Comparison of ENCODE assay signal across 1 cellular context in the genomic region with DNA sequence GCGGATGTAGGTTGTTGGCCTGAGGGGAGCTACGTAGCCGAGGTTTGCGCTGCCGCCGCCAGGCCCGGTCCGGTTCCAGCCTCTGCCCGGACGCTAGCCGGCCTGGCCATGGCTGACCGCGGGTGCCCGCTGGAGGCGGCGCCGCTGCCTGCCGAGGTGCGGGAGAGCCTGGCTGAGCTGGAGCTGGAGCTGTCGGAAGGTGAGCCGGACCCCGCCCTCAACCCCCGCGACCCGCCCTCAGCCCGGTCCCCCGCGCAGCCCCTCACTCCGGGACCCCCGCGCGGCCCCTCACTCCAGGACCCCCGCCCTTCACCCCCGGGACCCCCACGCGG.
TF ChIP-seq lines count a peak whose summit lies in the region.

No MANE protein-coding gene starts in this region.

TF ChIP-seq in WTC11, 78 proteins besides CTCF, POLR2A, EP300 and RAD21 (continued from another document):
- TF ChIP-seq, protein P1, sequence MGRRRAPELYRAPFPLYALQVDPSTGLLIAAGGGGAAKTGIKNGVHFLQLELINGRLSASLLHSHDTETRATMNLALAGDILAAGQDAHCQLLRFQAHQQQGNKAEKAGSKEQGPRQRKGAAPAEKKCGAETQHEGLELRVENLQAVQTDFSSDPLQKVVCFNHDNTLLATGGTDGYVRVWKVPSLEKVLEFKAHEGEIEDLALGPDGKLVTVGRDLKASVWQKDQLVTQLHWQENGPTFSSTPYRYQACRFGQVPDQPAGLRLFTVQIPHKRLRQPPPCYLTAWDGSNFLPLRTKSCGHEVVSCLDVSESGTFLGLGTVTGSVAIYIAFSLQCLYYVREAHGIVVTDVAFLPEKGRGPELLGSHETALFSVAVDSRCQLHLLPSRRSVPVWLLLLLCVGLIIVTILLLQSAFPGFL (CRISPR knock-in tag; IDR thresholded peaks at IDR 0.05; ENCODE audit: borderline replicate concordance): no peak
- no peak for TF ChIP-seq ZNF396 (CRISPR knock-in tag; IDR thresholded peaks at IDR 0.05; ENCODE audit: borderline replicate concordance)
- TF ChIP-seq, protein P2, sequence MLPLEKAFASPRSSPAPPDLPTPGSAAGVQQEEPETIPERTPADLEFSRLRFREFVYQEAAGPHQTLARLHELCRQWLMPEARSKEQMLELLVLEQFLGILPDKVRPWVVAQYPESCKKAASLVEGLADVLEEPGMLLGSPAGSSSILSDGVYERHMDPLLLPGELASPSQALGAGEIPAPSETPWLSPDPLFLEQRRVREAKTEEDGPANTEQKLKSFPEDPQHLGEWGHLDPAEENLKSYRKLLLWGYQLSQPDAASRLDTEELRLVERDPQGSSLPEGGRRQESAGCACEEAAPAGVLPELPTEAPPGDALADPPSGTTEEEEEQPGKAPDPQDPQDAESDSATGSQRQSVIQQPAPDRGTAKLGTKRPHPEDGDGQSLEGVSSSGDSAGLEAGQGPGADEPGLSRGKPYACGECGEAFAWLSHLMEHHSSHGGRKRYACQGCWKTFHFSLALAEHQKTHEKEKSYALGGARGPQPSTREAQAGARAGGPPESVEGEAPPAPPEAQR (CRISPR knock-in tag; IDR thresholded peaks at IDR 0.05): 0 out of 2 replicates have a peak, but pooled peaks have one; percentile 22
TF ChIP-seq in WTC11: peak in this region for 2.
